In the genomic region with DNA sequence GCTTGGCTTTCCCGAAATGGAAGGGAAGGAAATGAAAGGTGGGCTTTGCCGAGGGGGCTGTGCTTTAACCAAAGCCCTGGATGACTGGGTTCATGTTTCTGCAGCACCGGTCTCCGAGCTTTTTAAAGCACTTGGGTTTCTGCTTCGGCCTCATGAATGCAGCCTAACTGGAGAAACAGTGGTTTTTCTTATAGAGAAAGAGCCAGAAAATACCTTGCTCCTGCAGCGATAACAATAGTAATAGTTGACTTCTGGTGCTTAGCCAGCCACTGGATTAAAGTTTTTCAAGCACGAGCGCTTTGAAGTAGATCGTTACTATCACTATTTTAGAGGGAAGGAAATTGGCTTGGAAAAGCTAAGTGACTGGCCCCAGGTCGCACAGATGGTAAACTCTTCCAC, we compare ENCODE assay signal across 8 cellular contexts. TPM values are rescaled to one million over a fixed set of nuclear protein-coding genes. Genes with fewer than 3 reads are reported as not detected.
DNase-seq lines count a peak whose midpoint lies in the region; ATAC-seq and TF ChIP-seq lines count a peak whose summit lies in the region.

No MANE protein-coding gene starts in this region.

- peak; percentile 46 for DNase-seq in fibroblast of the aortic adventitia (ENCODE audit: low read depth)
- DNase-seq in sigmoid colon, result no peak
- no peak for DNase-seq in Ammon's horn (ENCODE audit: low spot score)
- no peak for DNase-seq in globus pallidus (ENCODE audit: low spot score)

- H2AFZ ChIP-seq in SU-DHL-6 (ENCODE audit: low read depth, low read length, severe bottlenecking), result peak overlapping the region; percentile 95

- H3K9ac ChIP-seq in SU-DHL-6 (ENCODE audit: low read length), result peak overlapping the region; percentile 60

- no peaks in the 10 kb centered on the region for H3K79me2 ChIP-seq in SU-DHL-6 (ENCODE audit: insufficient read depth, low read length)

- H3K27ac ChIP-seq in SU-DHL-6 (ENCODE audit: low read depth, low read length) (no peak overlapping the region), sigmoid colon (peak overlapping the region; percentile 81 to 88 (median 84))

- intact Hi-C loops in sigmoid colon (cut with DNase I), result loop anchor here (5.0 kb wide), 1 partner anchor 59 kb away; no protein-coding TSS in a partner anchor

- H3F3A ChIP-seq in SU-DHL-6 (ENCODE audit: insufficient read depth), result no peaks in the 10 kb centered on the region

- H3K4me3 ChIP-seq in SU-DHL-6 (ENCODE audit: insufficient read depth, low read length, poor library complexity, severe bottlenecking) (peak overlapping the region; percentile 56), fibroblast of the aortic adventitia (ENCODE audit: low read depth, low read length) (peak overlapping the region; percentile 76), sigmoid colon (peak overlapping the region; percentile 81 to 92 (median 88))

- peaks cover 0 to 61% (median 49%) of the 10 kb centered on the region in 4 donors for H3K4me1 ChIP-seq in sigmoid colon

- peak; percentile 16 for ATAC-seq in GM18511 (IDR thresholded peaks at IDR 0.05; ENCODE audit: unreplicated experiment)
- peak; percentile 3 for ATAC-seq in HG02763 (IDR thresholded peaks at IDR 0.05; ENCODE audit: unreplicated experiment)
- ATAC-seq in GM18520 (IDR thresholded peaks at IDR 0.05; ENCODE audit: unreplicated experiment), result no peak

- peak overlapping the region; percentile 65 for H3K4me2 ChIP-seq in SU-DHL-6 (ENCODE audit: low read depth, low read length, poor library complexity, severe bottlenecking)

- no peaks in the 10 kb centered on the region for H3K27me3 ChIP-seq in SU-DHL-6 (ENCODE audit: low read length)
- no peaks in the 10 kb centered on the region for H3K27me3 ChIP-seq in sigmoid colon

- WGBS in sigmoid colon, 2 donors, result 1% methylated on average over 10 of the region's 10 CpGs

- H3K36me3 ChIP-seq in SU-DHL-6 (ENCODE audit: low read length) (no peaks in the 10 kb centered on the region), sigmoid colon (no peaks in the 10 kb centered on the region)

- TF ChIP-seq EP300 in sigmoid colon (IDR thresholded peaks at IDR 0.05), result no peak

- no peak for TF ChIP-seq POLR2A in sigmoid colon (IDR thresholded peaks at IDR 0.05)

- no peaks in the 10 kb centered on the region for H3K9me2 ChIP-seq in SU-DHL-6 (replicated peaks; ENCODE audit: insufficient read depth, low read length)

- H3K9me3 ChIP-seq in SU-DHL-6 (ENCODE audit: insufficient read depth, low read length), result no peaks in the 10 kb centered on the region
- no peaks in the 10 kb centered on the region for H3K9me3 ChIP-seq in sigmoid colon

- H4K20me1 ChIP-seq in SU-DHL-6 (ENCODE audit: low read depth, low read length), result no peaks in the 10 kb centered on the region

- TF ChIP-seq CTCF in SU-DHL-6 (IDR thresholded peaks at IDR 0.05; ENCODE audit: insufficient read depth, low read length, poor library complexity, severe bottlenecking) (no peak), fibroblast of the aortic adventitia (IDR thresholded peaks at IDR 0.05; ENCODE audit: insufficient read depth, low read length) (no peak), sigmoid colon (IDR thresholded peaks at IDR 0.05) (no peak)

RNA-seq across cellular contexts. Expression of a gene that starts 0.5 kb away (rescaled TPM):
- total RNA-seq in fibroblast of the aortic adventitia (ENCODE audit: low replicate concordance) (110 and 142 TPM in 2 replicates), sigmoid colon (10 to 100 TPM; 32.4 to 54.8 (median 42.9) TPM)
- 10 to 100 TPM in 1 of 3 donors, 1 to 10 TPM in 2; 6.5 to 11.4 (median 9.8) TPM for polyA plus RNA-seq in sigmoid colon
